ENCODE assay signal across 2 cellular contexts in genomic region chr17:81821147-81821546, GRCh38.
TF ChIP-seq lines count a peak whose summit lies in the region.

No MANE protein-coding gene starts in this region.

TF ChIP-seq in GM12878, 131 proteins besides CTCF, POLR2A, EP300 and RAD21 (continues in another document):
- TF ChIP-seq IRF3 (IDR thresholded peaks at IDR 0.05) (no peak), RCOR1 (conservative IDR thresholded peaks at IDR 0.05; ENCODE audit: low read depth, low read length) (no peak), SIX5 (IDR thresholded peaks at IDR 0.05; ENCODE audit: low read depth, low read length, severe bottlenecking) (no peak), HCFC1 (IDR thresholded peaks at IDR 0.05; ENCODE audit: low read length) (no peak), BCL3 (IDR thresholded peaks at IDR 0.05; ENCODE audit: borderline replicate concordance, insufficient read depth, low read depth, low read length, poor library complexity, severe bottlenecking) (no peak), SMARCA5 (IDR thresholded peaks at IDR 0.05) (no peak), EED (IDR thresholded peaks at IDR 0.05; ENCODE audit: low read depth) (no peak), ZNF274 (IDR thresholded peaks at IDR 0.05; ENCODE audit: insufficient read depth, insufficient read length) (no peak), SP1 (IDR thresholded peaks at IDR 0.05; ENCODE audit: low read depth, low read length) (no peak), CHD4 (IDR thresholded peaks at IDR 0.05) (no peak), NR2C1 (IDR thresholded peaks at IDR 0.05) (no peak)
- TF ChIP-seq, protein P1, sequence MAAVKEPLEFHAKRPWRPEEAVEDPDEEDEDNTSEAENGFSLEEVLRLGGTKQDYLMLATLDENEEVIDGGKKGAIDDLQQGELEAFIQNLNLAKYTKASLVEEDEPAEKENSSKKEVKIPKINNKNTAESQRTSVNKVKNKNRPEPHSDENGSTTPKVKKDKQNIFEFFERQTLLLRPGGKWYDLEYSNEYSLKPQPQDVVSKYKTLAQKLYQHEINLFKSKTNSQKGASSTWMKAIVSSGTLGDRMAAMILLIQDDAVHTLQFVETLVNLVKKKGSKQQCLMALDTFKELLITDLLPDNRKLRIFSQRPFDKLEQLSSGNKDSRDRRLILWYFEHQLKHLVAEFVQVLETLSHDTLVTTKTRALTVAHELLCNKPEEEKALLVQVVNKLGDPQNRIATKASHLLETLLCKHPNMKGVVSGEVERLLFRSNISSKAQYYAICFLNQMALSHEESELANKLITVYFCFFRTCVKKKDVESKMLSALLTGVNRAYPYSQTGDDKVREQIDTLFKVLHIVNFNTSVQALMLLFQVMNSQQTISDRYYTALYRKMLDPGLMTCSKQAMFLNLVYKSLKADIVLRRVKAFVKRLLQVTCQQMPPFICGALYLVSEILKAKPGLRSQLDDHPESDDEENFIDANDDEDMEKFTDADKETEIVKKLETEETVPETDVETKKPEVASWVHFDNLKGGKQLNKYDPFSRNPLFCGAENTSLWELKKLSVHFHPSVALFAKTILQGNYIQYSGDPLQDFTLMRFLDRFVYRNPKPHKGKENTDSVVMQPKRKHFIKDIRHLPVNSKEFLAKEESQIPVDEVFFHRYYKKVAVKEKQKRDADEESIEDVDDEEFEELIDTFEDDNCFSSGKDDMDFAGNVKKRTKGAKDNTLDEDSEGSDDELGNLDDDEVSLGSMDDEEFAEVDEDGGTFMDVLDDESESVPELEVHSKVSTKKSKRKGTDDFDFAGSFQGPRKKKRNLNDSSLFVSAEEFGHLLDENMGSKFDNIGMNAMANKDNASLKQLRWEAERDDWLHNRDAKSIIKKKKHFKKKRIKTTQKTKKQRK (IDR thresholded peaks at IDR 0.05; ENCODE audit: low read depth, low read length), result no peak
- TF ChIP-seq, protein P2, sequence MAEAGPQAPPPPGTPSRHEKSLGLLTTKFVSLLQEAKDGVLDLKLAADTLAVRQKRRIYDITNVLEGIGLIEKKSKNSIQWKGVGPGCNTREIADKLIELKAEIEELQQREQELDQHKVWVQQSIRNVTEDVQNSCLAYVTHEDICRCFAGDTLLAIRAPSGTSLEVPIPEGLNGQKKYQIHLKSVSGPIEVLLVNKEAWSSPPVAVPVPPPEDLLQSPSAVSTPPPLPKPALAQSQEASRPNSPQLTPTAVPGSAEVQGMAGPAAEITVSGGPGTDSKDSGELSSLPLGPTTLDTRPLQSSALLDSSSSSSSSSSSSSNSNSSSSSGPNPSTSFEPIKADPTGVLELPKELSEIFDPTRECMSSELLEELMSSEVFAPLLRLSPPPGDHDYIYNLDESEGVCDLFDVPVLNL (IDR thresholded peaks at IDR 0.05; ENCODE audit: low read depth, low read length), result no peak
- TF ChIP-seq, protein P3, sequence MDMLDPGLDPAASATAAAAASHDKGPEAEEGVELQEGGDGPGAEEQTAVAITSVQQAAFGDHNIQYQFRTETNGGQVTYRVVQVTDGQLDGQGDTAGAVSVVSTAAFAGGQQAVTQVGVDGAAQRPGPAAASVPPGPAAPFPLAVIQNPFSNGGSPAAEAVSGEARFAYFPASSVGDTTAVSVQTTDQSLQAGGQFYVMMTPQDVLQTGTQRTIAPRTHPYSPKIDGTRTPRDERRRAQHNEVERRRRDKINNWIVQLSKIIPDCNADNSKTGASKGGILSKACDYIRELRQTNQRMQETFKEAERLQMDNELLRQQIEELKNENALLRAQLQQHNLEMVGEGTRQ (IDR thresholded peaks at IDR 0.05; ENCODE audit: borderline replicate concordance, low read depth, low read length), result no peak

TF ChIP-seq in liver, 16 proteins besides CTCF, POLR2A, EP300 and RAD21:
- TF ChIP-seq, protein P4, sequence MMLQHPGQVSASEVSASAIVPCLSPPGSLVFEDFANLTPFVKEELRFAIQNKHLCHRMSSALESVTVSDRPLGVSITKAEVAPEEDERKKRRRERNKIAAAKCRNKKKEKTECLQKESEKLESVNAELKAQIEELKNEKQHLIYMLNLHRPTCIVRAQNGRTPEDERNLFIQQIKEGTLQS (IDR thresholded peaks at IDR 0.05), result no peak
- no peak for TF ChIP-seq YY1 (IDR thresholded peaks at IDR 0.05)
- TF ChIP-seq HNF4A (conservative IDR thresholded peaks at IDR 0.05), result no peak
TF ChIP-seq in liver: peak in this region for 0.
